In genomic region chr13:90156390-90156789, GRCh38 we compare ENCODE assay signal across 30 cellular contexts.
"Had no signal": no experiment of that assay in that cellular context is flagged by ENCODE, and none has a peak within 500 bp of the region (broad histone marks: within the 10 kb centered on the region; RNA-seq: fewer than 3 reads in every experiment).

No MANE protein-coding gene starts in this region.

- H3K36me3 Mint-ChIP-seq: mesothelial cell of epicardium; naive B cell; neural progenitor cell; stimulated activated effector memory CD8-positive, alpha-beta T cell treated with anti-CD3 and anti-CD28 coated beads, Interleukin-12 subunit alpha, Interleukin-12 subunit beta, amount 100 ng/mL, for 72 hours had no signal

- H3K27ac Mint-ChIP-seq: effector memory CD8-positive, alpha-beta T cell; mesothelial cell of epicardium; naive B cell; nephron; stimulated activated effector memory CD8-positive, alpha-beta T cell treated with anti-CD3 and anti-CD28 coated beads, Interleukin-12 subunit alpha, Interleukin-12 subunit beta, amount 100 ng/mL, for 72 hours had no signal

- DNase-seq: cortex of kidney; effector memory CD8-positive, alpha-beta T cell; erythroblast; esophagus squamous epithelium; heart left ventricle; left cardiac atrium; left lung; mesenchymal stem cell; mucosa of descending colon; naive B cell; stimulated activated CD4-positive, alpha-beta T cell treated with anti-CD3 and anti-CD28 coated beads, Interleukin-12 subunit alpha, Interleukin-12 subunit beta, amount 100 ng/mL, for 4 hours; stimulated activated CD4-positive, alpha-beta T cell treated with anti-CD3 and anti-CD28 coated beads, Interleukin-1b, Interleukin-23, amount 100 ng/mL, for 48 hours; stimulated activated CD4-positive, alpha-beta T cell treated with anti-CD3 and anti-CD28 coated beads, Interleukin-4, amount 100 ng/mL, for 24 hours; stimulated activated naive CD4-positive, alpha-beta T cell treated with Interleukin-2 at 50 U/mL for 16 hours; stomach; thyroid gland; trophoblast cell had no signal

- H3K4me1 Mint-ChIP-seq: mesothelial cell of epicardium; naive B cell; nephron; neural progenitor cell; stimulated activated effector memory CD8-positive, alpha-beta T cell treated with anti-CD3 and anti-CD28 coated beads, Interleukin-12 subunit alpha, Interleukin-12 subunit beta, amount 100 ng/mL, for 72 hours had no signal

- H3K9me3 Mint-ChIP-seq: nephron had no signal

- H3K4me3 Mint-ChIP-seq: effector memory CD8-positive, alpha-beta T cell; mesothelial cell of epicardium; naive B cell; nephron; neural progenitor cell; stimulated activated effector memory CD8-positive, alpha-beta T cell treated with anti-CD3 and anti-CD28 coated beads, Interleukin-12 subunit alpha, Interleukin-12 subunit beta, amount 100 ng/mL, for 72 hours had no signal

- H3K79me2 ChIP-seq: hepatocyte, parathyroid adenoma had no signal

- H3K27ac ChIP-seq: esophagus squamous epithelium, heart left ventricle, hepatocyte, left lung, neural progenitor cell, parathyroid adenoma, prostate gland, right atrium auricular region, stomach, thyroid gland, vagina had no signal

- FAIRE-seq: endometrium, frontal cortex had no signal

- ATAC-seq: effector memory CD8-positive, alpha-beta T cell; heart left ventricle; left cardiac atrium; left lung; mucosa of descending colon; sciatic nerve; stimulated activated effector memory CD8-positive, alpha-beta T cell treated with anti-CD3 and anti-CD28 coated beads, Interleukin-12 subunit alpha, Interleukin-12 subunit beta, amount 100 ng/mL, for 72 hours had no signal

- H3K9me3 ChIP-seq: esophagus squamous epithelium, heart left ventricle, mucosa of descending colon, prostate gland, right atrium auricular region, stomach, thyroid gland, vagina had no signal

- H3K4me2 ChIP-seq: hepatocyte, neural progenitor cell, smooth muscle cell had no signal

- H3K4me3 ChIP-seq: esophagus squamous epithelium, heart left ventricle, hepatocyte, left lung, mucosa of descending colon, neural progenitor cell, prostate gland, right atrium auricular region, smooth muscle cell, stomach, thyroid gland, vagina had no signal

- H2AFZ ChIP-seq: hepatocyte, neural progenitor cell, parathyroid adenoma had no signal

- H3K27me3 ChIP-seq: esophagus squamous epithelium, heart left ventricle, hepatocyte, left lung, neural progenitor cell, right atrium auricular region, stomach, thyroid gland, vagina had no signal

- H3K27me3 Mint-ChIP-seq: effector memory CD8-positive, alpha-beta T cell; naive B cell had no signal

- H3K36me3 ChIP-seq: esophagus squamous epithelium, heart left ventricle, left lung, neural progenitor cell, prostate gland, right atrium auricular region, stomach, thyroid gland, vagina had no signal

- H3K9ac ChIP-seq: neural progenitor cell, parathyroid adenoma had no signal

- H3K4me1 ChIP-seq: esophagus squamous epithelium, heart left ventricle, left lung, neural progenitor cell, parathyroid adenoma, prostate gland, right atrium auricular region, stomach, thyroid gland, vagina had no signal
